In the genomic region with DNA sequence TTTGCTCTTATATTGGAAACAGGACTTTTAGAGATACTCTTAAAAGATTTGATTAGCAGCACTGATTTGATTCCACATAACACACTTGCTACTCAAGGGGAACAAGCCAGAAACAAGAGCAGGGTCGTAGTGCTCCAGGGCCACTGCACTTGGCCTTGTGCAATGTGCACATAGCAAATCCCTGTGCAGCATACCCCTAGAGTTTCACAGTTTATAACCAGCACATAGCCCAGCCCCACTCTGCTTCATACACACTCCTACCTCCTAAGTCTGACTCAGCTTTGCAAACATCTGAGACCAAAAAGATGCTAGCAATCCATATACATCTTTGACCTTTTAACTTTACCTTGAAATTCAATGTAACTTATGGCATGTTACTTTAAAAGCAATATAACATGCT, we compare ENCODE assay signal across 24 cellular contexts.
DNase-seq lines count a peak whose midpoint lies in the region; ATAC-seq and TF ChIP-seq lines count a peak whose summit lies in the region.
"Had no signal": no experiment of that assay in that cellular context is flagged by ENCODE, and none has a peak within 500 bp of the region (broad histone marks: within the 10 kb centered on the region; RNA-seq: fewer than 3 reads in every experiment).

No MANE protein-coding gene starts in this region.

- H3K27me3 Mint-ChIP-seq in activated naive CD8-positive, alpha-beta T cell treated with anti-CD3 and anti-CD28 coated beads, Interleukin-2, amount 50 U/mL, for 24 hours: no peaks in the 10 kb centered on the region
- H3K27me3 Mint-ChIP-seq in activated naive CD8-positive, alpha-beta T cell treated with anti-CD3 and anti-CD28 coated beads for 36 hours: no peaks in the 10 kb centered on the region
- H3K27me3 Mint-ChIP-seq in activated B cell treated with CpG ODN at 0.5 μM for 24 hours: no peaks in the 10 kb centered on the region
- H3K27me3 Mint-ChIP-seq in stimulated activated memory B cell treated with anti-CD40 and anti-IgM and Interleukin-4, amounts not matched to agents 10 μg/mL and 1 μg/mL and 100 μg/mL, for 72 hours: no peaks in the 10 kb centered on the region
- no peaks in the 10 kb centered on the region for H3K27me3 Mint-ChIP-seq in activated CD4-positive, alpha-beta memory T cell treated with anti-CD3 and anti-CD28 coated beads for 36 hours

- CTCF ChIA-PET in activated B cell treated with CpG ODN at 0.5 μM for 24 hours (lab: Charles Lee): no interaction called here
- CTCF ChIA-PET in activated CD4-positive, alpha-beta memory T cell treated with anti-CD3 and anti-CD28 coated beads for 36 hours (lab: Charles Lee): interaction anchor here (0.6 kb wide), 1 partner anchor 318 kb away, joined by 3 read pairs; no protein-coding TSS in a partner anchor

- no peak for TF ChIP-seq CTCF in activated B cell treated with CpG ODN at 0.5 μM for 24 hours (IDR thresholded peaks at IDR 0.05)

- H3K4me3 Mint-ChIP-seq in activated naive CD8-positive, alpha-beta T cell treated with anti-CD3 and anti-CD28 coated beads, Interleukin-2, amount 50 U/mL, for 24 hours: no peak overlapping the region
- H3K4me3 Mint-ChIP-seq in activated naive CD8-positive, alpha-beta T cell treated with anti-CD3 and anti-CD28 coated beads for 36 hours: no peak overlapping the region
- H3K4me3 Mint-ChIP-seq in activated B cell treated with CpG ODN at 0.5 μM for 24 hours: peak overlapping the region; percentile 21
- no peak overlapping the region for H3K4me3 Mint-ChIP-seq in stimulated activated memory B cell treated with anti-CD40 and anti-IgM and Interleukin-4, amounts not matched to agents 10 μg/mL and 1 μg/mL and 100 μg/mL, for 72 hours
- H3K4me3 Mint-ChIP-seq in activated CD4-positive, alpha-beta memory T cell treated with anti-CD3 and anti-CD28 coated beads for 36 hours: no peak overlapping the region
- H3K4me3 Mint-ChIP-seq: CD4-positive, alpha-beta memory T cell; T-cell had no signal

- H3K27ac Mint-ChIP-seq in activated naive CD8-positive, alpha-beta T cell treated with anti-CD3 and anti-CD28 coated beads, Interleukin-2, amount 50 U/mL, for 24 hours: no peak overlapping the region
- H3K27ac Mint-ChIP-seq in activated naive CD8-positive, alpha-beta T cell treated with anti-CD3 and anti-CD28 coated beads for 36 hours: no peak overlapping the region
- H3K27ac Mint-ChIP-seq in activated B cell treated with CpG ODN at 0.5 μM for 24 hours: peak overlapping the region; percentile 96
- peak overlapping the region; percentile 13 for H3K27ac Mint-ChIP-seq in stimulated activated memory B cell treated with anti-CD40 and anti-IgM and Interleukin-4, amounts not matched to agents 10 μg/mL and 1 μg/mL and 100 μg/mL, for 72 hours
- no peak overlapping the region for H3K27ac Mint-ChIP-seq in activated CD4-positive, alpha-beta memory T cell treated with anti-CD3 and anti-CD28 coated beads for 36 hours
- H3K27ac Mint-ChIP-seq: CD4-positive, alpha-beta memory T cell; T-cell had no signal

- H3K36me3 Mint-ChIP-seq in activated naive CD8-positive, alpha-beta T cell treated with anti-CD3 and anti-CD28 coated beads, Interleukin-2, amount 50 U/mL, for 24 hours (ENCODE audit: low read depth): peaks cover 2% of the 10 kb centered on the region
- peaks cover 5% of the 10 kb centered on the region for H3K36me3 Mint-ChIP-seq in activated naive CD8-positive, alpha-beta T cell treated with anti-CD3 and anti-CD28 coated beads for 36 hours
- H3K36me3 Mint-ChIP-seq in activated B cell treated with CpG ODN at 0.5 μM for 24 hours (ENCODE audit: low read depth): no peaks in the 10 kb centered on the region
- H3K36me3 Mint-ChIP-seq in stimulated activated memory B cell treated with anti-CD40 and anti-IgM and Interleukin-4, amounts not matched to agents 10 μg/mL and 1 μg/mL and 100 μg/mL, for 72 hours: no peaks in the 10 kb centered on the region
- H3K36me3 Mint-ChIP-seq in activated CD4-positive, alpha-beta memory T cell treated with anti-CD3 and anti-CD28 coated beads for 36 hours: no peaks in the 10 kb centered on the region
- H3K36me3 Mint-ChIP-seq: CD4-positive, alpha-beta memory T cell; T-cell had no signal

- H3K4me1 Mint-ChIP-seq in activated naive CD8-positive, alpha-beta T cell treated with anti-CD3 and anti-CD28 coated beads, Interleukin-2, amount 50 U/mL, for 24 hours: peaks cover 69% of the 10 kb centered on the region
- H3K4me1 Mint-ChIP-seq in activated naive CD8-positive, alpha-beta T cell treated with anti-CD3 and anti-CD28 coated beads for 36 hours: peaks cover 46% of the 10 kb centered on the region
- peaks cover 93% of the 10 kb centered on the region for H3K4me1 Mint-ChIP-seq in activated B cell treated with CpG ODN at 0.5 μM for 24 hours
- H3K4me1 Mint-ChIP-seq in stimulated activated memory B cell treated with anti-CD40 and anti-IgM and Interleukin-4, amounts not matched to agents 10 μg/mL and 1 μg/mL and 100 μg/mL, for 72 hours: peaks cover 76% of the 10 kb centered on the region
- H3K4me1 Mint-ChIP-seq in activated CD4-positive, alpha-beta memory T cell treated with anti-CD3 and anti-CD28 coated beads for 36 hours (ENCODE audit: low read depth): peaks cover 19% of the 10 kb centered on the region

- POLR2A ChIA-PET in activated B cell treated with CpG ODN at 0.5 μM for 24 hours (lab: Charles Lee): interaction anchor here (0.8 to 1.0 kb wide), 3 partner anchors 10 to 19 kb away, joined by 3 to 4 read pairs (median 4); no protein-coding TSS in a partner anchor
- POLR2A ChIA-PET in activated CD4-positive, alpha-beta memory T cell treated with anti-CD3 and anti-CD28 coated beads for 36 hours (lab: Charles Lee): no interaction called here

- intact Hi-C loops in activated B cell treated with CpG ODN at 0.5 μM for 24 hours (cut with micrococcal nuclease): loop anchor here (2.0 kb wide), 1 partner anchor 13 kb away; no protein-coding TSS in a partner anchor
- intact Hi-C loops in activated CD4-positive, alpha-beta memory T cell treated with anti-CD3 and anti-CD28 coated beads for 36 hours (cut with micrococcal nuclease): no loop called here

- no peak for DNase-seq in activated naive CD8-positive, alpha-beta T cell treated with anti-CD3 and anti-CD28 coated beads, Interleukin-2, amount 50 U/mL, for 24 hours
- no peak for DNase-seq in activated naive CD8-positive, alpha-beta T cell treated with anti-CD3 and anti-CD28 coated beads for 36 hours
- peak; percentile 29 for DNase-seq in MV-4-11 (lab: John Stamatoyannopoulos, UW)
- no peak for DNase-seq in activated B cell treated with CpG ODN at 0.5 μM for 24 hours
- no peak for DNase-seq in COR-L47 (lab: John Stamatoyannopoulos, UW)
- DNase-seq in iPS-NIHi11 (ENCODE audit: low spot score): no peak
- DNase-seq in activated CD4-positive, alpha-beta memory T cell treated with anti-CD3 and anti-CD28 coated beads for 36 hours: no peak
- DNase-seq: 8988T; ACHN; C1 segment of cervical spinal cord; Caco-2; CD4-positive, alpha-beta memory T cell; Karpas-422; NCI-H1092; NCI-H1417 treated with DMSO at 0.1 percent for 48 hours; NCI-H1694 treated with DMSO at 0.1 percent for 48 hours; NCI-H2081; NCI-H226; NCI-H510A; NCI-H69; PC-9; T-cell had no signal

- ATAC-seq in activated naive CD8-positive, alpha-beta T cell treated with anti-CD3 and anti-CD28 coated beads, Interleukin-2, amount 50 U/mL, for 24 hours: peak; percentile 28
- peak; percentile 35 for ATAC-seq in activated B cell treated with CpG ODN at 0.5 μM for 24 hours (ENCODE audit: low read depth)
- no peak for ATAC-seq in stimulated activated memory B cell treated with anti-CD40 and anti-IgM and Interleukin-4, amounts not matched to agents 10 μg/mL and 1 μg/mL and 100 μg/mL, for 72 hours
- ATAC-seq: Right ventricle myocardium inferior, T-cell had no signal

- no peaks in the 10 kb centered on the region for H3K9me3 Mint-ChIP-seq in activated naive CD8-positive, alpha-beta T cell treated with anti-CD3 and anti-CD28 coated beads, Interleukin-2, amount 50 U/mL, for 24 hours
- no peaks in the 10 kb centered on the region for H3K9me3 Mint-ChIP-seq in activated naive CD8-positive, alpha-beta T cell treated with anti-CD3 and anti-CD28 coated beads for 36 hours
- H3K9me3 Mint-ChIP-seq in activated B cell treated with CpG ODN at 0.5 μM for 24 hours: no peaks in the 10 kb centered on the region
- no peaks in the 10 kb centered on the region for H3K9me3 Mint-ChIP-seq in stimulated activated memory B cell treated with anti-CD40 and anti-IgM and Interleukin-4, amounts not matched to agents 10 μg/mL and 1 μg/mL and 100 μg/mL, for 72 hours
- H3K9me3 Mint-ChIP-seq in activated CD4-positive, alpha-beta memory T cell treated with anti-CD3 and anti-CD28 coated beads for 36 hours: no peaks in the 10 kb centered on the region
- H3K9me3 Mint-ChIP-seq: CD4-positive, alpha-beta memory T cell; T-cell had no signal

Comparison
In these comparisons a context has a peak if more than half of its experiments do, and no peak if none do; other contexts are left out.
1. H3K27ac Mint-ChIP-seq: peak in activated B cell treated with CpG ODN at 0.5 μM for 24 hours (single experiment) and stimulated activated memory B cell treated with anti-CD40 and anti-IgM and Interleukin-4, amounts not matched to agents 10 μg/mL and 1 μg/mL and 100 μg/mL, for 72 hours (single experiment); none in activated naive CD8-positive, alpha-beta T cell treated with anti-CD3 and anti-CD28 coated beads, Interleukin-2, amount 50 U/mL, for 24 hours (single experiment), activated naive CD8-positive, alpha-beta T cell treated with anti-CD3 and anti-CD28 coated beads for 36 hours (single experiment) and activated CD4-positive, alpha-beta memory T cell treated with anti-CD3 and anti-CD28 coated beads for 36 hours (single experiment).